ENCODE assay signal across 8 cellular contexts in the genomic region with DNA sequence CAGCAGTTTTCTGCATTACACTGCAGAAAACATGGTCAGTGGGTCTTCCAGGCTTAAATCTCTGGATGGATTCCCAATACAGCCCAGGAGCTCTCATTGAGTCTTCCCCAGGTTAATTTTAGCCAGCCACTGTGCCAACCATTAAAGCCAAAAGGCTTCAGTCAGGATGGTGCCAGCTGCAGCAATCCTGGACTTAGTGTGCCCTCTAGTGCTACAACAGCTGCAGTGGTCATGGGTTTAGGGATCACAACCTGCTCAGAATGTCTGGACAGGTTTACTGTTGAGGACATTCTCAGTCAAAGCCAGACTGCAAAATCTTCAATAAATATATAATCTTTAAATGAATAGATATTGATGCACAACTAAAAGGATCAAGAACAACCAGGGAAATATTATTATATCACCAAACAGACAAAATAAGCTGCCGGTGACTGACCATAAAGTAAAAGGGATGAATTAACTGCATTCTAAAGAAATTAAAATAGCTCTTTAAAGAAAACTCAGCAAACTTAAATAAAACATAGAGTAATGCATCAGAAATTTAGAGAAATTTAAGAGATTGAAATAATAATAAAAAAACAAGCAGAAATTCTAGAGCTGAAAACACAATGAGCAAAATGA.
DNase-seq lines count a peak whose midpoint lies in the region; ATAC-seq and TF ChIP-seq lines count a peak whose summit lies in the region.

No MANE protein-coding gene starts in this region.

- no peak overlapping the region for H4K91ac ChIP-seq in trophoblast cell (ENCODE audit: low read depth, low read length)

- peak; percentile 3 for DNase-seq in AG08396 (ENCODE audit: low spot score)
- peak; percentile 42 for DNase-seq in NCI-H748 treated with DMSO at 0.1 percent for 48 hours (lab: John Stamatoyannopoulos, UW)
- DNase-seq in endothelial cell (ENCODE audit: low spot score) = peak; percentile 53
- DNase-seq in trophoblast cell = peak; percentile 4 to 64
- DNase-seq in NCI-H2107 treated with DMSO at 0.1 percent for 48 hours (lab: John Stamatoyannopoulos, UW; ENCODE audit: unreplicated experiment) = no peak
- no peak for DNase-seq in epidermal melanocyte (ENCODE audit: insufficient read length, low spot score)

- H3K23ac ChIP-seq in trophoblast cell (ENCODE audit: low read length) = no peak overlapping the region

- H3K9me3 ChIP-seq in trophoblast cell (ENCODE audit: insufficient read depth, low read depth, low read length) = no peaks in the 10 kb centered on the region

- H3K4me1 ChIP-seq in trophoblast cell (ENCODE audit: control insufficient read depth in 1 of 2, insufficient read depth in 2 of 2, low read length in 2 of 2) = no peaks in the 10 kb centered on the region

- no peak overlapping the region for H3K18ac ChIP-seq in trophoblast cell (ENCODE audit: low read length)

- no peaks in the 10 kb centered on the region for H3K36me3 Mint-ChIP-seq in endothelial cell (ENCODE audit: low read depth, unreplicated experiment)

- H3K9me3 Mint-ChIP-seq in endothelial cell (ENCODE audit: unreplicated experiment) = no peaks in the 10 kb centered on the region

- H3K4me1 Mint-ChIP-seq in endothelial cell (ENCODE audit: unreplicated experiment) = no peaks in the 10 kb centered on the region

- WGBS in trophoblast cell (ENCODE audit: extremely low coverage, insufficient coverage, insufficient read length) = no CpG with 5 or more reads among the region's 1 CpG

- no peak overlapping the region for H4K8ac ChIP-seq in trophoblast cell (ENCODE audit: low read depth, low read length)

- H3K79me1 ChIP-seq in trophoblast cell (ENCODE audit: low read length) = no peaks in the 10 kb centered on the region

- no peak overlapping the region for H3K4me2 ChIP-seq in trophoblast cell (ENCODE audit: low read length)

- no peak overlapping the region for H2AFZ ChIP-seq in trophoblast cell (ENCODE audit: insufficient read depth, low read length, poor library complexity)

- no peak overlapping the region for H3K4me3 Mint-ChIP-seq in endothelial cell (ENCODE audit: unreplicated experiment)

- TF ChIP-seq CTCF in endothelial cell (IDR thresholded peaks at IDR 0.05; ENCODE audit: unreplicated experiment) = peak; percentile 45

- no peak overlapping the region for H3K14ac ChIP-seq in trophoblast cell (ENCODE audit: low read length)

- H3K36me3 ChIP-seq in trophoblast cell (ENCODE audit: control insufficient read depth in 1 of 2, insufficient read depth in 2 of 2, low read length in 2 of 2) = no peaks in the 10 kb centered on the region

- no peak overlapping the region for H2BK5ac ChIP-seq in trophoblast cell (ENCODE audit: low read depth, low read length, poor library complexity)

- H2AK5ac ChIP-seq in trophoblast cell (ENCODE audit: low read length) = no peak overlapping the region

- H4K12ac ChIP-seq in trophoblast cell (ENCODE audit: low read depth, low read length) = no peak overlapping the region

- H3K27ac Mint-ChIP-seq in endothelial cell (ENCODE audit: unreplicated experiment) = no peak overlapping the region

- H3K27ac ChIP-seq in trophoblast cell (ENCODE audit: low read depth, low read length) = no peak overlapping the region

- no peak overlapping the region for H2BK12ac ChIP-seq in trophoblast cell (ENCODE audit: low read length)

- no peak overlapping the region for H3K4ac ChIP-seq in trophoblast cell (ENCODE audit: low read depth, low read length)

- no peak overlapping the region for H2BK120ac ChIP-seq in trophoblast cell (ENCODE audit: insufficient read depth, low read length, poor library complexity)

- no peaks in the 10 kb centered on the region for H3K79me2 ChIP-seq in trophoblast cell (ENCODE audit: control insufficient read depth, insufficient read depth, low read length, poor library complexity)

- no peaks in the 10 kb centered on the region for H3K27me3 Mint-ChIP-seq in endothelial cell (ENCODE audit: unreplicated experiment)

- H3K9ac ChIP-seq in trophoblast cell (ENCODE audit: low read length) = no peak overlapping the region

- peak; percentile 90 for ATAC-seq in GM18505 (IDR thresholded peaks at IDR 0.05; ENCODE audit: unreplicated experiment)
- peak; percentile 75 for ATAC-seq in HG03103 (IDR thresholded peaks at IDR 0.05; ENCODE audit: low read depth, unreplicated experiment)

- TF ChIP-seq POLR2A in GM18505 (IDR thresholded peaks at IDR 0.05; ENCODE audit: borderline replicate concordance, extremely low read depth, insufficient read depth, insufficient read length) = no peak

- H3K4me3 ChIP-seq in trophoblast cell (ENCODE audit: low read depth, low read length) = no peak overlapping the region

- H3K27me3 ChIP-seq in trophoblast cell (ENCODE audit: insufficient read depth, low read length) = no peaks in the 10 kb centered on the region

Comparison
In these comparisons a context has a peak if more than half of its experiments do, and no peak if none do; other contexts are left out.
1. DNase-seq: peak in AG08396 (single experiment), NCI-H748 treated with DMSO at 0.1 percent for 48 hours (single experiment), endothelial cell (single experiment) and trophoblast cell (2 of 2); none in NCI-H2107 treated with DMSO at 0.1 percent for 48 hours (single experiment) and epidermal melanocyte (single experiment).